Comparison of ENCODE assay signal across 1 cellular context in genomic region chr3:16945330-16945729, GRCh38.
TF ChIP-seq lines count a peak whose summit lies in the region.

No MANE protein-coding gene starts in this region.

TF ChIP-seq in SK-N-SH treated with all-trans-retinoic acid at 6 μM for 48 hours, 23 proteins besides CTCF, POLR2A, EP300 and RAD21 (continued from another document):
- no peak for TF ChIP-seq TSHZ2 (CRISPR knock-in tag; IDR thresholded peaks at IDR 0.05)
- no peak for TF ChIP-seq ZC3H10 (CRISPR knock-in tag; IDR thresholded peaks at IDR 0.05)
- TF ChIP-seq PPARA (CRISPR knock-in tag; IDR thresholded peaks at IDR 0.05; ENCODE audit: borderline replicate concordance), result no peak
- no peak for TF ChIP-seq CSDC2 (CRISPR knock-in tag; IDR thresholded peaks at IDR 0.05)
- TF ChIP-seq BACH2 (CRISPR knock-in tag; IDR thresholded peaks at IDR 0.05; ENCODE audit: borderline replicate concordance), result no peak
